In genomic region chr7:158477866-158478265, GRCh38 we compare ENCODE assay signal across 27 cellular contexts.
"Had no signal": no experiment of that assay in that cellular context is flagged by ENCODE, and none has a peak within 500 bp of the region (broad histone marks: within the 10 kb centered on the region; RNA-seq: fewer than 3 reads in every experiment).

No MANE protein-coding gene starts in this region.

- H3K27me3 ChIP-seq: dorsolateral prefrontal cortex, hepatocyte, right atrium auricular region, sigmoid colon, stomach, testis had no signal

- H3K27ac ChIP-seq: epithelial cell of prostate, gastrocnemius medialis, heart left ventricle, hepatocyte, left lung, neutrophil, parathyroid adenoma, prostate gland, right atrium auricular region, sigmoid colon, stomach, testis, tibial artery had no signal

- H3K9me3 Mint-ChIP-seq: natural killer cell; stimulated activated effector memory CD8-positive, alpha-beta T cell treated with anti-CD3 and anti-CD28 coated beads, Interleukin-12 subunit alpha, Interleukin-12 subunit beta, amount 100 ng/mL, for 72 hours; type B pancreatic cell had no signal

- H3K9ac ChIP-seq: parathyroid adenoma had no signal

- H3K4me1 ChIP-seq: gastrocnemius medialis, heart left ventricle, parathyroid adenoma, prostate gland, right atrium auricular region, stomach, testis, tibial artery had no signal

- H3K4me1 Mint-ChIP-seq: stimulated activated effector memory CD8-positive, alpha-beta T cell treated with anti-CD3 and anti-CD28 coated beads, Interleukin-12 subunit alpha, Interleukin-12 subunit beta, amount 100 ng/mL, for 72 hours had no signal

- H3K4me3 ChIP-seq: dorsolateral prefrontal cortex, gastrocnemius medialis, heart left ventricle, hepatocyte, left lung, prostate gland, right atrium auricular region, sigmoid colon, stomach, testis, tibial artery had no signal

- H3K36me3 ChIP-seq: gastrocnemius medialis, heart left ventricle, left lung, neutrophil, prostate gland, right atrium auricular region, sigmoid colon, stomach, tibial artery had no signal

- H3K36me3 Mint-ChIP-seq: natural killer cell; stimulated activated effector memory CD8-positive, alpha-beta T cell treated with anti-CD3 and anti-CD28 coated beads, Interleukin-12 subunit alpha, Interleukin-12 subunit beta, amount 100 ng/mL, for 72 hours; type B pancreatic cell had no signal

- H3K27ac Mint-ChIP-seq: natural killer cell; stimulated activated effector memory CD8-positive, alpha-beta T cell treated with anti-CD3 and anti-CD28 coated beads, Interleukin-12 subunit alpha, Interleukin-12 subunit beta, amount 100 ng/mL, for 72 hours; type B pancreatic cell had no signal

- H3K9me3 ChIP-seq: gastrocnemius medialis, left lung, neutrophil, prostate gland, sigmoid colon, stomach, testis had no signal

- H2AFZ ChIP-seq: hepatocyte, parathyroid adenoma had no signal

- ATAC-seq: esophagus mucosa; gastrocnemius medialis; heart left ventricle; left cardiac atrium; left lung; natural killer cell; stimulated activated effector memory CD8-positive, alpha-beta T cell treated with anti-CD3 and anti-CD28 coated beads, Interleukin-12 subunit alpha, Interleukin-12 subunit beta, amount 100 ng/mL, for 72 hours had no signal

- DNase-seq: cerebellar nuclear complex; cortex of kidney; dorsolateral prefrontal cortex; effector CD4-positive, alpha-beta T cell; foreskin fibroblast; gastrocnemius medialis; heart left ventricle; left cardiac atrium; left lung; mammary epithelial cell; natural killer cell; sigmoid colon; stimulated activated CD4-positive, alpha-beta T cell treated with anti-CD3 and anti-CD28 coated beads, Interleukin-2, amount 100 ng/mL, for 24 hours; stimulated activated CD4-positive, alpha-beta T cell treated with anti-CD3 and anti-CD28 coated beads, Interleukin-4, amount 100 ng/mL, for 24 hours; stimulated activated naive CD4-positive, alpha-beta T cell treated with Interleukin-2 at 50 U/mL for 16 hours; stomach; testis; tibial artery had no signal

- H3K4me3 Mint-ChIP-seq: natural killer cell; stimulated activated effector memory CD8-positive, alpha-beta T cell treated with anti-CD3 and anti-CD28 coated beads, Interleukin-12 subunit alpha, Interleukin-12 subunit beta, amount 100 ng/mL, for 72 hours; type B pancreatic cell had no signal

- H3K79me2 ChIP-seq: hepatocyte, parathyroid adenoma had no signal

- H3K4me2 ChIP-seq: hepatocyte had no signal
